Comparison of ENCODE assay signal across 8 cellular contexts in the genomic region with DNA sequence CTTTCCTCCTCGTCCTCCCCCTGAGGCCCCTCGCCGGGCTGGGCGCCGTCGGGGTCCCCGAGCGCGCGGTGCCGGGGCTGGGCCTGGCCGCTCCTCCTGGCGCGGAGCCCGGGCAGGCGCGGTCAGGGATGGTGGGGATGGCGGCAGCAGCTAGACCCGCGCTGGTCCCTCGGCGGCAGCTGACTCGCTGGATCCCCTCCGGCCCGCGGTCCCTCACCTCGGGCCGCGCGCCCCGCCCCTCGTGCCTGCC. TPM values are rescaled to one million over a fixed set of nuclear protein-coding genes. Genes with fewer than 3 reads are reported as not detected.
DNase-seq lines count a peak whose midpoint lies in the region; ATAC-seq and TF ChIP-seq lines count a peak whose summit lies in the region.

A gene with protein sequence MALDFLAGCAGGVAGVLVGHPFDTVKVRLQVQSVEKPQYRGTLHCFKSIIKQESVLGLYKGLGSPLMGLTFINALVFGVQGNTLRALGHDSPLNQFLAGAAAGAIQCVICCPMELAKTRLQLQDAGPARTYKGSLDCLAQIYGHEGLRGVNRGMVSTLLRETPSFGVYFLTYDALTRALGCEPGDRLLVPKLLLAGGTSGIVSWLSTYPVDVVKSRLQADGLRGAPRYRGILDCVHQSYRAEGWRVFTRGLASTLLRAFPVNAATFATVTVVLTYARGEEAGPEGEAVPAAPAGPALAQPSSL (minus strand): TSS at position 189 of the 250 bp plus-strand sequence. CDS start 212 bp downstream, outside the sequence.

- no peaks in the 10 kb centered on the region for H3K9me3 ChIP-seq in BE2C
- H3K9me3 ChIP-seq in MG63 = no peaks in the 10 kb centered on the region
- H3K9me3 ChIP-seq in endocrine pancreas (ENCODE audit: control insufficient read depth, low read length) = no peaks in the 10 kb centered on the region

- H3K9me3 Mint-ChIP-seq in naive B cell = no peaks in the 10 kb centered on the region

- H3K27ac Mint-ChIP-seq in naive B cell = peak within 1 kb of the TSS in 2 of 6 donors; percentile 82 to 84

- H3K4me1 Mint-ChIP-seq in naive B cell = peaks cover 21 to 51% (median 40%) of the 10 kb centered on the region in 3 donors

- peak within 1 kb of the TSS; percentile 85 for H3K4me3 ChIP-seq in BE2C (ENCODE audit: low read depth, low read length)
- peak within 1 kb of the TSS; percentile 55 for H3K4me3 ChIP-seq in MG63
- H3K4me3 ChIP-seq in endocrine pancreas (ENCODE audit: control insufficient read depth, insufficient read depth, low read length) = no peak within 1 kb of the TSS

- H3K4me3 Mint-ChIP-seq in naive B cell = peak within 1 kb of the TSS; percentile 86 to 94 (median 90)

- H3K27me3 Mint-ChIP-seq in naive B cell = no peaks in the 10 kb centered on the region

- H3K36me3 Mint-ChIP-seq in naive B cell = no peaks in the 10 kb centered on the region

- H3K4me1 ChIP-seq in BE2C (no peaks in the 10 kb centered on the region), endocrine pancreas (ENCODE audit: control insufficient read depth, insufficient read depth, low read length) (no peaks in the 10 kb centered on the region)

- no peak for TF ChIP-seq CTCF in BE2C (IDR thresholded peaks at IDR 0.05; ENCODE audit: low read depth, low read length)

- H3K27me3 ChIP-seq in BE2C (peaks cover 8% of the 10 kb centered on the region), MG63 (no peaks in the 10 kb centered on the region), endocrine pancreas (ENCODE audit: control insufficient read depth, insufficient read depth, low read length) (no peaks in the 10 kb centered on the region)

- no peaks in the 10 kb centered on the region; the same call in 1 of the 2 replicates for H3K36me3 ChIP-seq in BE2C
- H3K36me3 ChIP-seq in MG63 = no peaks in the 10 kb centered on the region
- no peaks in the 10 kb centered on the region for H3K36me3 ChIP-seq in endocrine pancreas (ENCODE audit: control insufficient read depth, insufficient read depth, low read length)

- DNase-seq in BE2C (no peak), MG63 (no peak), naive B cell (no peak), HK-2 (ENCODE audit: unreplicated experiment) (no peak)

- peak within 1 kb of the TSS; percentile 86 for H3K9ac ChIP-seq in endocrine pancreas (ENCODE audit: control insufficient read depth, insufficient read depth, low read length)

- ATAC-seq in naive B cell (ENCODE audit: low read depth in 2 of 2) (no peak), GM19463 (IDR thresholded peaks at IDR 0.05; ENCODE audit: unreplicated experiment) (no peak), HG03135 (IDR thresholded peaks at IDR 0.05; ENCODE audit: unreplicated experiment) (no peak), HG03342 (IDR thresholded peaks at IDR 0.05; ENCODE audit: unreplicated experiment) (no peak)

RNA-seq across cellular contexts. Expression of the gene that starts here (rescaled TPM):
- 62.2 TPM for polyA plus RNA-seq in BE2C (2012; ENCODE audit: insufficient read depth, insufficient read length, low read depth)
- total RNA-seq in MG63 (2014; rRNA removed; shearing (Covaris generic); ENCODE audit: low replicate concordance) = 8.0 and 9.6 TPM in 2 replicates
- 10 to 100 TPM in 1 of 6 donors, 1 to 10 TPM in 5; 1.8 to 13.3 (median 3.3) TPM for polyA plus RNA-seq in naive B cell (ENCODE audit: low read depth in 6 of 6)
